In the genomic region with DNA sequence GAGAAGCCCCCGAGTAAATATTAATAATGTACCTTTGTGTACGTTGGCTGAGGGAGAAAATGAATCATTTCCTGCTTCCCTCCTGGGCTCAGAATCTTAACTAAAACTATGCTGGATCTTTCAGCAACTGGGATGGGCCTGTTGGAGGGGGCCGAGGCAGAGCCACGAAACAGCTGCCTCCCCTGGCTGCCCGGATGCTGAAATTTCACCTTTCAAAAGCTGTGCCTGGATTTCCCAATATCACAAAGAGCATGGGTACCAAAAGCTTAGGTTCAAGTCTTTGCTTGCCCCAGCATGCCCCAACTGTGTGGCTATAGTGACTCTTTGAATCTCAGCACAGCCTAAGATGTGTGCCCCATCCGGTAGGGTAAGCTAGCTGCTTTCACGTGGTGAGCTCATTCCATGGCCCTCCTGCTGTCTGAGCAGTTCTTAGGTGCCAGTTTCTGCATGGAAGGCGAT, we compare ENCODE assay signal across 10 cellular contexts.
A peak's percentile ranks its signal among the peaks of the same experiment; 100 is the strongest.
DNase-seq lines count a peak whose midpoint lies in the region; FAIRE-seq and TF ChIP-seq lines count a peak whose summit lies in the region.
"Had no signal": no experiment of that assay in that cellular context is flagged by ENCODE, and none has a peak within 500 bp of the region (broad histone marks: within the 10 kb centered on the region; RNA-seq: fewer than 3 reads in every experiment).

No MANE protein-coding gene starts in this region.

- TF ChIP-seq CTCF in AG04450 (IDR thresholded peaks at IDR 0.05; ENCODE audit: low read depth, low read length): no peak
- TF ChIP-seq CTCF in fibroblast of villous mesenchyme (IDR thresholded peaks at IDR 0.05; ENCODE audit: insufficient read depth, low read depth, low read length): no peak
- no peak for TF ChIP-seq CTCF in GM10248 (IDR thresholded peaks at IDR 0.05; ENCODE audit: control extremely low read depth, extremely low read depth, low read depth, missing control alignments)

- no peak for TF ChIP-seq POLR2A in H54 (IDR thresholded peaks at IDR 0.05; ENCODE audit: low read depth, low read length)

- CTCF ChIA-PET in AG04450 (lab: Charles Lee): interaction anchor here (0.6 to 2.4 kb wide), 5 partner anchors 12 to 670 kb away, joined by 3 to 18 read pairs (median 3); no protein-coding TSS in a partner anchor
- CTCF ChIA-PET in CD8-positive, alpha-beta memory T cell (lab: Charles Lee): no interaction called here
- CTCF ChIA-PET in GM10248 (lab: Yijun Ruan, JAX): interaction anchor here (0.9 to 3.4 kb wide), 3 partner anchors 9 to 41 kb away, joined by 3 to 10 read pairs (median 3); no protein-coding TSS in a partner anchor

- H3K4me3 ChIP-seq in AG04450 (ENCODE audit: low read depth, low read length) (no peak overlapping the region), SK-N-MC (no peak overlapping the region), fibroblast of villous mesenchyme (ENCODE audit: low read depth, low read length) (no peak overlapping the region)
- no peak overlapping the region for H3K4me3 ChIP-seq in CD8-positive, alpha-beta memory T cell (ENCODE audit: low read length)

- peaks cover 0 to 3% (median 0%) of the 10 kb centered on the region in 3 donors for H3K4me1 Mint-ChIP-seq in CD8-positive, alpha-beta memory T cell

- H3K36me3 ChIP-seq in SK-N-MC (ENCODE audit: insufficient read depth, low read length): no peaks in the 10 kb centered on the region
- H3K36me3 ChIP-seq in CD8-positive, alpha-beta memory T cell (ENCODE audit: insufficient read depth, low read length): no peaks in the 10 kb centered on the region

- H3K9me3 ChIP-seq in AG04450 (ENCODE audit: control insufficient read depth, insufficient read depth, low read length) (no peaks in the 10 kb centered on the region; the same call in 1 of the 2 replicates), SK-N-MC (ENCODE audit: low read depth, low read length) (no peaks in the 10 kb centered on the region)
- no peaks in the 10 kb centered on the region for H3K9me3 ChIP-seq in CD8-positive, alpha-beta memory T cell (ENCODE audit: low read length)

- DNase-seq in AG04450 (ENCODE audit: low read depth, low spot score) (no peak), H54 (ENCODE audit: insufficient read length, low spot score) (peak; percentile 46), SK-N-MC (ENCODE audit: low read depth, low spot score) (no peak), fibroblast of villous mesenchyme (ENCODE audit: low read depth) (peak; percentile 26), DMS114 treated with DMSO at 0.1 percent for 48 hours (lab: John Stamatoyannopoulos, UW; ENCODE audit: unreplicated experiment) (no peak), AML-193 (lab: John Stamatoyannopoulos, UW) (no peak), GM10248 (ENCODE audit: extremely low spot score) (no peak)
- no peak for DNase-seq in CD8-positive, alpha-beta memory T cell

- peaks cover 0 to 6% (median 0%) of the 10 kb centered on the region in 5 donors for H3K9me3 Mint-ChIP-seq in CD8-positive, alpha-beta memory T cell
- H3K9me3 Mint-ChIP-seq: WTC11 had no signal

- H3K27ac ChIP-seq in AG04450 (ENCODE audit: low read depth, low read length) (peak overlapping the region; percentile 99), SK-N-MC (peak overlapping the region; percentile 63; the same call in 1 of the 2 replicates)
- H3K27ac ChIP-seq in CD8-positive, alpha-beta memory T cell (ENCODE audit: low read depth, low read length): no peak overlapping the region

- no peaks in the 10 kb centered on the region for H3K4me1 ChIP-seq in CD8-positive, alpha-beta memory T cell (ENCODE audit: insufficient read depth, low read length)

- H3K27me3 Mint-ChIP-seq in CD8-positive, alpha-beta memory T cell: peaks cover 19 to 42% of the 10 kb centered on the region in 2 donors

- FAIRE-seq in H54 (lab: Jason Lieb, UNC): no peak
- FAIRE-seq: endometrium had no signal

- H3K27me3 ChIP-seq in AG04450 (ENCODE audit: control insufficient read depth, insufficient read depth, low read length): no peaks in the 10 kb centered on the region
- H3K27me3 ChIP-seq in CD8-positive, alpha-beta memory T cell (ENCODE audit: insufficient read depth, low read length, poor library complexity, severe bottlenecking): peaks cover 14% of the 10 kb centered on the region

- H3K4me3 Mint-ChIP-seq in CD8-positive, alpha-beta memory T cell: no peak overlapping the region
- H3K4me3 Mint-ChIP-seq: WTC11 had no signal

- no peaks in the 10 kb centered on the region for H3K36me3 Mint-ChIP-seq in CD8-positive, alpha-beta memory T cell
- H3K36me3 Mint-ChIP-seq: WTC11 had no signal

- no peak overlapping the region for H3K9ac ChIP-seq in SK-N-MC (ENCODE audit: insufficient read length)

- POLR2A ChIA-PET in AG04450 (lab: Yijun Ruan, JAX) (no interaction called here), GM10248 (lab: Yijun Ruan, JAX) (no interaction called here)
- POLR2A ChIA-PET in CD8-positive, alpha-beta memory T cell (lab: Charles Lee): no interaction called here

- H3K27ac Mint-ChIP-seq in CD8-positive, alpha-beta memory T cell: peak overlapping the region in 1 of 8 donors; percentile 70
- H3K27ac Mint-ChIP-seq: WTC11 had no signal

Comparison
In these comparisons a context has a peak if more than half of its experiments do, and no peak if none do; other contexts are left out.
1. DNase-seq: peak in H54 (single experiment) and fibroblast of villous mesenchyme (single experiment); none in AG04450 (single experiment), SK-N-MC (single experiment), DMS114 treated with DMSO at 0.1 percent for 48 hours (single experiment), AML-193 (0 of 2), CD8-positive, alpha-beta memory T cell (0 of 5) and GM10248 (single experiment).